8 cellular contexts compared by ENCODE assay signal in genomic region chr1:193121616-193122593, GRCh38. TPM values are rescaled to one million over a fixed set of nuclear protein-coding genes. Genes with fewer than 3 reads are reported as not detected.
DNase-seq lines count a peak whose midpoint lies in the region; ATAC-seq and TF ChIP-seq lines count a peak whose summit lies in the region.

TSS of gene CDC73 (plus strand) at chr1:193122031. CDS start at chr1:193122201, 170 bp downstream.

- peak; percentile 89 for ATAC-seq in GM18499 (IDR thresholded peaks at IDR 0.05; ENCODE audit: insufficient read depth, unreplicated experiment)
- peak; percentile 93 for ATAC-seq in HG02943 (IDR thresholded peaks at IDR 0.05; ENCODE audit: low read depth, unreplicated experiment)
- ATAC-seq in aorta (ENCODE audit: low FRiP score) = peak; percentile 100

- H3K4me1 ChIP-seq in right atrium auricular region = peaks cover 0 to 25% of the 10 kb centered on the region in 2 donors
- H3K4me1 ChIP-seq in rectal smooth muscle tissue (ENCODE audit: control insufficient read depth, insufficient read depth, low read length) = peaks cover 4% of the 10 kb centered on the region
- peaks cover 0 to 5% of the 10 kb centered on the region in 2 donors for H3K4me1 ChIP-seq in aorta (ENCODE audit: control insufficient read depth in 1 of 2, insufficient read depth in 2 of 2, low read length in 2 of 2)

- peak within 1 kb of the TSS; percentile 66 for H3K9ac ChIP-seq in rectal smooth muscle tissue (ENCODE audit: low read length)

- intact Hi-C loops in aorta (cut with DNase I) = loop anchor here (1.0 to 10.0 kb wide), 4 partner anchors 17 to 317 kb away; partner anchors contain the start of genes GLRX2 (in 2 of the 2), RGS2 (in 1 of the 2), RO60 (in 1 of the 2) and UCHL5 (in 1 of the 2)

- DNase-seq in NCI-H187 (lab: John Stamatoyannopoulos, UW) (peak; percentile 99), T-helper 2 cell (peak; percentile 98 to 99 (median 99)), right atrium auricular region (ENCODE audit: low spot score) (peak; percentile 97), aorta (peak; percentile 99 to 100)

- peaks cover 12% of the 10 kb centered on the region for H3K36me3 ChIP-seq in right atrium auricular region
- H3K36me3 ChIP-seq in rectal smooth muscle tissue (ENCODE audit: control insufficient read depth, insufficient read depth, low read length) = no peaks in the 10 kb centered on the region
- peaks cover 0 to 4% of the 10 kb centered on the region in 2 donors for H3K36me3 ChIP-seq in aorta (ENCODE audit: control insufficient read depth in 1 of 2, insufficient read depth in 2 of 2, low read length in 1 of 2)

- peak within 1 kb of the TSS; percentile 97 for H3K27ac ChIP-seq in angular gyrus (ENCODE audit: low read depth, low read length)
- peak within 1 kb of the TSS; percentile 95 to 96 for H3K27ac ChIP-seq in right atrium auricular region
- H3K27ac ChIP-seq in rectal smooth muscle tissue (ENCODE audit: low read depth, low read length) = peak within 1 kb of the TSS; percentile 88
- H3K27ac ChIP-seq in aorta (ENCODE audit: low read depth in 1 of 2, low read length in 2 of 2) = peak within 1 kb of the TSS; percentile 53 to 68

- no peaks in the 10 kb centered on the region for H3K9me3 ChIP-seq in right atrium auricular region
- no peaks in the 10 kb centered on the region for H3K9me3 ChIP-seq in aorta (ENCODE audit: control insufficient read depth, low read length)

- H3K27me3 ChIP-seq in right atrium auricular region (no peaks in the 10 kb centered on the region), rectal smooth muscle tissue (ENCODE audit: control insufficient read depth, insufficient read depth, low read length) (no peaks in the 10 kb centered on the region), aorta (ENCODE audit: control insufficient read depth in 1 of 2, insufficient read depth in 2 of 2, low read length in 1 of 2) (no peaks in the 10 kb centered on the region)

- WGBS in aorta, 2 donors = 0 to 1% methylated on average over 69 to 85 of the region's 85 CpGs

- peak; percentile 89 to 93 for TF ChIP-seq CTCF in right atrium auricular region (IDR thresholded peaks at IDR 0.05)

- H3K4me3 ChIP-seq in right atrium auricular region = peak within 1 kb of the TSS; percentile 66 to 91
- H3K4me3 ChIP-seq in rectal smooth muscle tissue (ENCODE audit: low read length) = peak within 1 kb of the TSS; percentile 80
- peak within 1 kb of the TSS; percentile 85 to 92 for H3K4me3 ChIP-seq in aorta (ENCODE audit: low read length in 2 of 2)

RNA-seq across cellular contexts. Expression of gene CDC73, which starts in this region (rescaled TPM):
- total RNA-seq in right atrium auricular region (10 to 100 TPM; 27.8 to 30.1 TPM), aorta (10 to 100 TPM; 76.2 to 76.5 TPM)
- 10 to 100 TPM; 10.7 to 30.2 TPM for polyA plus RNA-seq in aorta

Comparison
In these comparisons a context has a peak if more than half of its experiments do, and no peak if none do; other contexts are left out.
1. Peak in every context shown above with its lines: DNase-seq, ATAC-seq, H3K4me3 ChIP-seq and H3K27ac ChIP-seq.